ENCODE assay signal across 2 cellular contexts in the genomic region with DNA sequence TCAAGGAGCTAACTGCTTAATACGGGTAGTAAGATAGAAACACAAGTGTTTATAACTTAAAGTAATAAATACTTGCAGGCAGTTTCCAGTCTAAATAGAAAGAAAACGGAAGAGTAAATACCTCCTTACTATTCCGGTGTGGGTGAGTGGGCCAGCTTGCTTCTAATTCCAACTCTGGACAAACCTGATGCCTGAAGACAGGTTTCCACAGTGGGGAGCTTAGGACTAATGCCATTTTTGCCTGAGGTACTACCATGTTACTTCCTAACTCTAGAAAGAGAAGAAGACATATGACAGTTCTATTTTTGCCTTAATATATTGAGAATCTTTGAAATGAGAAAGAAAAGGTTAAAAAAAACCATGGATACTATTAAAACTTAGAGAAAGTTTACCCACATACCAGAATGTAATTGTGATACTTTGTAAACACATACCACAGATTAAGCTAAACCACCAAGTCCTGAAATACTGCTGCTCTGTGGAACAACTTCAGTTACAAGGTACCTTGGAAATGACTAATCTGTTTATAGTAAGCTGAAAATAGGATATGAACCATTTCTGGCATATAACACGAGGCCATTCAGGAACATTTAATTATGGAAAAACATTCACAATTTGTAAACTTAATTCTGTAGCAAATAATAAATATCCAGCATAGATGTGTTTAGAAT.
TF ChIP-seq lines count a peak whose summit lies in the region.

No MANE protein-coding gene starts in this region.

TF ChIP-seq in SK-N-SH treated with all-trans-retinoic acid at 6 μM for 48 hours, 23 proteins besides CTCF, POLR2A, EP300 and RAD21 (continued from another document):
- TF ChIP-seq, protein P1, sequence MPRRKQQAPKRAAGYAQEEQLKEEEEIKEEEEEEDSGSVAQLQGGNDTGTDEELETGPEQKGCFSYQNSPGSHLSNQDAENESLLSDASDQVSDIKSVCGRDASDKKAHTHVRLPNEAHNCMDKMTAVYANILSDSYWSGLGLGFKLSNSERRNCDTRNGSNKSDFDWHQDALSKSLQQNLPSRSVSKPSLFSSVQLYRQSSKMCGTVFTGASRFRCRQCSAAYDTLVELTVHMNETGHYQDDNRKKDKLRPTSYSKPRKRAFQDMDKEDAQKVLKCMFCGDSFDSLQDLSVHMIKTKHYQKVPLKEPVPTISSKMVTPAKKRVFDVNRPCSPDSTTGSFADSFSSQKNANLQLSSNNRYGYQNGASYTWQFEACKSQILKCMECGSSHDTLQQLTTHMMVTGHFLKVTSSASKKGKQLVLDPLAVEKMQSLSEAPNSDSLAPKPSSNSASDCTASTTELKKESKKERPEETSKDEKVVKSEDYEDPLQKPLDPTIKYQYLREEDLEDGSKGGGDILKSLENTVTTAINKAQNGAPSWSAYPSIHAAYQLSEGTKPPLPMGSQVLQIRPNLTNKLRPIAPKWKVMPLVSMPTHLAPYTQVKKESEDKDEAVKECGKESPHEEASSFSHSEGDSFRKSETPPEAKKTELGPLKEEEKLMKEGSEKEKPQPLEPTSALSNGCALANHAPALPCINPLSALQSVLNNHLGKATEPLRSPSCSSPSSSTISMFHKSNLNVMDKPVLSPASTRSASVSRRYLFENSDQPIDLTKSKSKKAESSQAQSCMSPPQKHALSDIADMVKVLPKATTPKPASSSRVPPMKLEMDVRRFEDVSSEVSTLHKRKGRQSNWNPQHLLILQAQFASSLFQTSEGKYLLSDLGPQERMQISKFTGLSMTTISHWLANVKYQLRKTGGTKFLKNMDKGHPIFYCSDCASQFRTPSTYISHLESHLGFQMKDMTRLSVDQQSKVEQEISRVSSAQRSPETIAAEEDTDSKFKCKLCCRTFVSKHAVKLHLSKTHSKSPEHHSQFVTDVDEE (CRISPR knock-in tag; IDR thresholded peaks at IDR 0.05): no peak
- no peak for TF ChIP-seq PPARA (CRISPR knock-in tag; IDR thresholded peaks at IDR 0.05; ENCODE audit: borderline replicate concordance)
- no peak for TF ChIP-seq BACH2 (CRISPR knock-in tag; IDR thresholded peaks at IDR 0.05; ENCODE audit: borderline replicate concordance)
- TF ChIP-seq ZFP30 (CRISPR knock-in tag; IDR thresholded peaks at IDR 0.05): no peak
- no peak for TF ChIP-seq GLIS3 (CRISPR knock-in tag; IDR thresholded peaks at IDR 0.05)
- no peak for TF ChIP-seq ESRRG (CRISPR knock-in tag; IDR thresholded peaks at IDR 0.05)
- no peak for TF ChIP-seq CSDC2 (CRISPR knock-in tag; IDR thresholded peaks at IDR 0.05)
- TF ChIP-seq, protein P2, sequence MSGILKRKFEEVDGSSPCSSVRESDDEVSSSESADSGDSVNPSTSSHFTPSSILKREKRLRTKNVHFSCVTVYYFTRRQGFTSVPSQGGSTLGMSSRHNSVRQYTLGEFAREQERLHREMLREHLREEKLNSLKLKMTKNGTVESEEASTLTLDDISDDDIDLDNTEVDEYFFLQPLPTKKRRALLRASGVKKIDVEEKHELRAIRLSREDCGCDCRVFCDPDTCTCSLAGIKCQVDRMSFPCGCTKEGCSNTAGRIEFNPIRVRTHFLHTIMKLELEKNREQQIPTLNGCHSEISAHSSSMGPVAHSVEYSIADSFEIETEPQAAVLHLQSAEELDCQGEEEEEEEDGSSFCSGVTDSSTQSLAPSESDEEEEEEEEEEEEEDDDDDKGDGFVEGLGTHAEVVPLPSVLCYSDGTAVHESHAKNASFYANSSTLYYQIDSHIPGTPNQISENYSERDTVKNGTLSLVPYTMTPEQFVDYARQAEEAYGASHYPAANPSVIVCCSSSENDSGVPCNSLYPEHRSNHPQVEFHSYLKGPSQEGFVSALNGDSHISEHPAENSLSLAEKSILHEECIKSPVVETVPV (CRISPR knock-in tag; IDR thresholded peaks at IDR 0.05): no peak
- TF ChIP-seq, protein P3, sequence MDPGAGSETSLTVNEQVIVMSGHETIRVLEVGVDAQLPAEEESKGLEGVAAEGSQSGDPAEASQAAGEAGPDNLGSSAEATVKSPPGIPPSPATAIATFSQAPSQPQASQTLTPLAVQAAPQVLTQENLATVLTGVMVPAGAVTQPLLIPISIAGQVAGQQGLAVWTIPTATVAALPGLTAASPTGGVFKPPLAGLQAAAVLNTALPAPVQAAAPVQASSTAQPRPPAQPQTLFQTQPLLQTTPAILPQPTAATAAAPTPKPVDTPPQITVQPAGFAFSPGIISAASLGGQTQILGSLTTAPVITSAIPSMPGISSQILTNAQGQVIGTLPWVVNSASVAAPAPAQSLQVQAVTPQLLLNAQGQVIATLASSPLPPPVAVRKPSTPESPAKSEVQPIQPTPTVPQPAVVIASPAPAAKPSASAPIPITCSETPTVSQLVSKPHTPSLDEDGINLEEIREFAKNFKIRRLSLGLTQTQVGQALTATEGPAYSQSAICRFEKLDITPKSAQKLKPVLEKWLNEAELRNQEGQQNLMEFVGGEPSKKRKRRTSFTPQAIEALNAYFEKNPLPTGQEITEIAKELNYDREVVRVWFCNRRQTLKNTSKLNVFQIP (CRISPR knock-in tag; IDR thresholded peaks at IDR 0.05; ENCODE audit: borderline replicate concordance, low read depth): no peak
- TF ChIP-seq, protein P4, sequence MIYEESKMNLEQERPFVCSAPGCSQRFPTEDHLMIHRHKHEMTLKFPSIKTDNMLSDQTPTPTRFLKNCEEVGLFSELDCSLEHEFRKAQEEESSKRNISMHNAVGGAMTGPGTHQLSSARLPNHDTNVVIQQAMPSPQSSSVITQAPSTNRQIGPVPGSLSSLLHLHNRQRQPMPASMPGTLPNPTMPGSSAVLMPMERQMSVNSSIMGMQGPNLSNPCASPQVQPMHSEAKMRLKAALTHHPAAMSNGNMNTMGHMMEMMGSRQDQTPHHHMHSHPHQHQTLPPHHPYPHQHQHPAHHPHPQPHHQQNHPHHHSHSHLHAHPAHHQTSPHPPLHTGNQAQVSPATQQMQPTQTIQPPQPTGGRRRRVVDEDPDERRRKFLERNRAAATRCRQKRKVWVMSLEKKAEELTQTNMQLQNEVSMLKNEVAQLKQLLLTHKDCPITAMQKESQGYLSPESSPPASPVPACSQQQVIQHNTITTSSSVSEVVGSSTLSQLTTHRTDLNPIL (CRISPR knock-in tag; IDR thresholded peaks at IDR 0.05; ENCODE audit: low read depth): no peak

TF ChIP-seq in SK-N-SH, 30 proteins besides CTCF, POLR2A, EP300 and RAD21 (continued from another document):
- TF ChIP-seq EZH2phosphoT487 (IDR thresholded peaks at IDR 0.05; ENCODE audit: borderline replicate concordance, low read depth) (no peak), MEF2A (IDR thresholded peaks at IDR 0.05; ENCODE audit: borderline replicate concordance, low read depth) (no peak)
- TF ChIP-seq, protein P5, sequence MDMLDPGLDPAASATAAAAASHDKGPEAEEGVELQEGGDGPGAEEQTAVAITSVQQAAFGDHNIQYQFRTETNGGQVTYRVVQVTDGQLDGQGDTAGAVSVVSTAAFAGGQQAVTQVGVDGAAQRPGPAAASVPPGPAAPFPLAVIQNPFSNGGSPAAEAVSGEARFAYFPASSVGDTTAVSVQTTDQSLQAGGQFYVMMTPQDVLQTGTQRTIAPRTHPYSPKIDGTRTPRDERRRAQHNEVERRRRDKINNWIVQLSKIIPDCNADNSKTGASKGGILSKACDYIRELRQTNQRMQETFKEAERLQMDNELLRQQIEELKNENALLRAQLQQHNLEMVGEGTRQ (IDR thresholded peaks at IDR 0.05; ENCODE audit: borderline replicate concordance, low read depth, low read length): no peak
TF ChIP-seq in SK-N-SH: peak in this region for 0.
